34 cellular contexts compared by ENCODE assay signal in the genomic region with DNA sequence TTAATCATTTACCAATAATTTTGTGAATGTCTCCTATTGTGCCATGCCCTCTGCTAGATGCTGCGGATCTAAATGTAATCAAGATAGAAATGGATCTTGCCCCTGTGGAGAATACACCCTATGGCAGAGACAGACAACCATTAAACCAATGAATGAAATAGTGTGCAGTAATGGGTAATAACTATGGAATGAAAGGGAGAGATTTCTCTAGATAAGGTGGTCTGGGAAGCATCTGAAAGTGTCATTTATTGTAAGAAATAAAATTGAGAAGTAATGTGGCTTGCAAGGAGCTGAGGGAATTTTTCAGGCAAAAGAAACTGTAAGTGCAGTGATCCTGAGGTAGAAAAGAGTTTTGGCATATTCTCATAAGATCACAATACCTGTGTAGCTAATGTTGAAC.
"Had no signal": no experiment of that assay in that cellular context is flagged by ENCODE, and none has a peak within 500 bp of the region (broad histone marks: within the 10 kb centered on the region; RNA-seq: fewer than 3 reads in every experiment).

No MANE protein-coding gene starts in this region.

- H3K4me3 ChIP-seq: MG63 had no signal

- H3K36me3 ChIP-seq: MG63 had no signal

- H3K9ac ChIP-seq: KMS-11 had no signal

- H3K27ac ChIP-seq: KMS-11 had no signal

- H3K9me3 ChIP-seq: MG63 had no signal

- DNase-seq: Karpas-422, Kasumi-1, KG1, MG63, MM.1S, NCI-H1048, NCI-H1092, NCI-H1092 treated with DMSO at 0.1 percent for 48 hours, NCI-H1105, NCI-H1105 treated with DMSO at 0.1 percent for 48 hours, NCI-H1417, NCI-H1417 treated with DMSO at 0.1 percent for 48 hours, NCI-H1436, NCI-H1436 treated with DMSO at 0.1 percent for 48 hours, NCI-H146, NCI-H1694, NCI-H1694 treated with DMSO at 0.1 percent for 48 hours, NCI-H187, NCI-H187 treated with DMSO at 0.1 percent for 48 hours, NCI-H1930, NCI-H2029, NCI-H2029 treated with DMSO at 0.1 percent for 48 hours, NCI-H2081, NCI-H2081 treated with DMSO at 0.1 percent for 48 hours, NCI-H2107, NCI-H2171, NCI-H2171 treated with DMSO at 0.1 percent for 48 hours, NCI-H2227 treated with DMSO at 0.1 percent for 48 hours, NCI-H226, NCI-H345, NCI-H446, NCI-H446 treated with DMSO at 0.1 percent for 48 hours, NCI-H510A had no signal

- H3K4me2 ChIP-seq: KMS-11 had no signal

- H3K27me3 ChIP-seq: MG63 had no signal
